In genomic region chr16:85303354-85303883, GRCh38 we compare ENCODE assay signal across 7 cellular contexts.
A peak's percentile ranks its signal among the peaks of the same experiment; 100 is the strongest.
DNase-seq lines count a peak whose midpoint lies in the region; ATAC-seq and TF ChIP-seq lines count a peak whose summit lies in the region.

No MANE protein-coding gene starts in this region.

- DNase-seq in HFF-Myc (ENCODE audit: extremely low read depth, low read depth) (no peak), SKM-1 (lab: John Stamatoyannopoulos, UW; ENCODE audit: unreplicated experiment) (peak; percentile 34), right cardiac atrium (peak; percentile 70 to 90 (median 85)), SIG-M5 treated with dmso at 0.1 percent for 504 hours (lab: John Stamatoyannopoulos, UW; ENCODE audit: unreplicated experiment) (no peak)
- peak; percentile 77 for DNase-seq in activated naive CD4-positive, alpha-beta T cell treated with anti-CD3 and anti-CD28 coated beads, Interleukin-2, amount 50 U/mL, for 16 hours
- DNase-seq in stimulated activated CD4-positive, alpha-beta T cell treated with anti-CD3 and anti-CD28 coated beads, Interleukin-12 subunit alpha, Interleukin-12 subunit beta, amount 100 ng/mL, for 4 hours = peak; percentile 76

- H3K27me3 ChIP-seq in right cardiac atrium (ENCODE audit: control insufficient read depth, insufficient read depth) = no peaks in the 10 kb centered on the region

- ATAC-seq in right cardiac atrium (peak; percentile 28 to 47), GM21528 (IDR thresholded peaks at IDR 0.05; ENCODE audit: low FRiP score, unreplicated experiment) (no peak)

- no peak overlapping the region for H3K4me3 ChIP-seq in HFF-Myc (replicated peaks; ENCODE audit: low read depth, low read length)
- H3K4me3 ChIP-seq in right cardiac atrium (ENCODE audit: low read length) = no peak overlapping the region

- TF ChIP-seq CTCF in HFF-Myc (IDR thresholded peaks at IDR 0.05; ENCODE audit: low read depth, low read length, missing control alignments) = peak; percentile 81

- H3K27ac ChIP-seq in right cardiac atrium (ENCODE audit: low read length) = no peak overlapping the region

- 51% methylated on average over 36 of the region's 36 CpGs for WGBS in right cardiac atrium

- no peaks in the 10 kb centered on the region for H3K9me3 ChIP-seq in right cardiac atrium (ENCODE audit: control insufficient read depth, low read length)

- H3K4me1 ChIP-seq in right cardiac atrium (ENCODE audit: control insufficient read depth, insufficient read depth, low read length) = no peaks in the 10 kb centered on the region

- intact Hi-C loops in right cardiac atrium (cut with DNase I) = loop anchor here in 2 of 4 donors (10.0 kb wide), 1 partner anchor 311 kb away; the partner anchor contains the start of gene GSE1 (in 2 of the 2)

Comparison
In these comparisons a context has a peak if more than half of its experiments do, and no peak if none do; other contexts are left out.
1. DNase-seq: peak in SKM-1 (single experiment), activated naive CD4-positive, alpha-beta T cell treated with anti-CD3 and anti-CD28 coated beads, Interleukin-2, amount 50 U/mL, for 16 hours (single experiment), right cardiac atrium (3 of 3) and stimulated activated CD4-positive, alpha-beta T cell treated with anti-CD3 and anti-CD28 coated beads, Interleukin-12 subunit alpha, Interleukin-12 subunit beta, amount 100 ng/mL, for 4 hours (single experiment); none in HFF-Myc (single experiment) and SIG-M5 treated with dmso at 0.1 percent for 504 hours (single experiment).